In genomic region chr11:11505701-11506100, GRCh38 we compare ENCODE assay signal across 25 cellular contexts.
DNase-seq lines count a peak whose midpoint lies in the region; ATAC-seq and TF ChIP-seq lines count a peak whose summit lies in the region.
"Had no signal": no experiment of that assay in that cellular context is flagged by ENCODE, and none has a peak within 500 bp of the region (broad histone marks: within the 10 kb centered on the region; RNA-seq: fewer than 3 reads in every experiment).

No MANE protein-coding gene starts in this region.

- H3K9me3 Mint-ChIP-seq in nephron progenitor cell, result no peaks in the 10 kb centered on the region
- H3K9me3 Mint-ChIP-seq: CD4-positive, alpha-beta T cell; CD8-positive, alpha-beta T cell had no signal

- TF ChIP-seq CTCF in SK-N-SH (IDR thresholded peaks at IDR 0.05) (no peak), nephron progenitor cell (IDR thresholded peaks at IDR 0.05) (no peak)

- 57% methylated on average over 3 of the region's 3 CpGs for WGBS in SK-N-SH (ENCODE audit: low lambda C conversion rate)

- H3K27me3 Mint-ChIP-seq in nephron progenitor cell (ENCODE audit: low read depth, poor library complexity), result peaks cover 20% of the 10 kb centered on the region

- TF ChIP-seq EP300 in SK-N-SH (IDR thresholded peaks at IDR 0.05; ENCODE audit: borderline replicate concordance in 1 of 2, low read depth in 1 of 2, low read length in 1 of 2), result peak in 1 of 2 experiments; percentile 11; a peak in 1 of 4 replicates

- no peaks in the 10 kb centered on the region for H3K9me2 ChIP-seq in SK-N-SH

- H3F3A ChIP-seq in SK-N-SH (replicated peaks; ENCODE audit: insufficient read depth), result no peaks in the 10 kb centered on the region

- no peaks in the 10 kb centered on the region for H3K36me3 ChIP-seq in SK-N-SH (replicated peaks in 1 of 2; ENCODE audit: control insufficient read depth in 1 of 2, insufficient read depth in 2 of 2, low read length in 1 of 2)
- H3K36me3 ChIP-seq: BLaER1 treated with 17β-estradiol and CSF1 and Interleukin-3, amounts not matched to agents 10 nM and 100 nM had no signal

- CTCF ChIA-PET in SK-N-SH (lab: Yijun Ruan, JAX), result interaction anchor here (0.7 kb wide), 1 partner anchor 674 kb away, joined by 3 read pairs; no protein-coding TSS in a partner anchor

- no peaks in the 10 kb centered on the region for H3K79me2 ChIP-seq in SK-N-SH (ENCODE audit: insufficient read depth)

- H2AFZ ChIP-seq in SK-N-SH (ENCODE audit: low read depth), result no peak overlapping the region

- peaks cover 18% of the 10 kb centered on the region for H3K4me1 Mint-ChIP-seq in nephron progenitor cell
- H3K4me1 Mint-ChIP-seq: B cell had no signal

- H3K9ac ChIP-seq in SK-N-SH, result no peak overlapping the region
- H3K9ac ChIP-seq: BLaER1 treated with 17β-estradiol and CSF1 and Interleukin-3, amounts not matched to agents 10 nM and 100 nM had no signal

- DNase-seq in SK-N-SH, result peak; percentile 48
- peak; percentile 38 for DNase-seq in NCI-H69 (lab: John Stamatoyannopoulos, UW)
- no peak for DNase-seq in nephron progenitor cell
- DNase-seq in left ventricle myocardium superior, result no peak
- no peak for DNase-seq in putamen (ENCODE audit: low spot score)
- DNase-seq: AML-193; Caco-2; Calu3; CD4-positive, alpha-beta T cell; CD8-positive, alpha-beta T cell; DMS 273 treated with DMSO at 0.1 percent for 48 hours; DMS153; DMS53; DMS79; DND-41; EL; GDM1 had no signal

- ATAC-seq in SK-N-SH treated with all-trans-retinoic acid at 6 μM for 48 hours (no peak), GM18867 (IDR thresholded peaks at IDR 0.05; ENCODE audit: unreplicated experiment) (no peak), left ventricle myocardium superior (no peak)
- ATAC-seq: A549; CD8-positive, alpha-beta T cell; GM12878 had no signal

- peaks cover 0 to 37% of the 10 kb centered on the region in 2 experiments; a peak in 2 of 4 replicates for H3K4me1 ChIP-seq in SK-N-SH (ENCODE audit: control insufficient read depth in 1 of 2, insufficient read depth in 2 of 2, low read depth in 1 of 2, low read length in 1 of 2)
- H3K4me1 ChIP-seq: BLaER1 treated with 17β-estradiol and CSF1 and Interleukin-3, amounts not matched to agents 10 nM and 100 nM; Caco-2 had no signal

- H3K4me2 ChIP-seq in SK-N-SH, result no peak overlapping the region
- H3K4me2 ChIP-seq: A549; BLaER1 treated with 17β-estradiol and CSF1 and Interleukin-3, amounts not matched to agents 10 nM and 100 nM had no signal

- H3K4me3 ChIP-seq in SK-N-SH (ENCODE audit: low read depth in 2 of 2, low read length in 1 of 2), result no peak overlapping the region
- H3K4me3 ChIP-seq: A549; BLaER1 treated with 17β-estradiol and CSF1 and Interleukin-3, amounts not matched to agents 10 nM and 100 nM; GM12878 had no signal

- no peaks in the 10 kb centered on the region for H4K20me1 ChIP-seq in SK-N-SH (ENCODE audit: insufficient read depth)
- H4K20me1 ChIP-seq: BLaER1 treated with 17β-estradiol and CSF1 and Interleukin-3, amounts not matched to agents 10 nM and 100 nM had no signal

- H3K4me3 Mint-ChIP-seq in nephron progenitor cell, result no peak overlapping the region
- H3K4me3 Mint-ChIP-seq: B cell; CD4-positive, alpha-beta T cell; CD8-positive, alpha-beta T cell had no signal

- no peaks in the 10 kb centered on the region for H3K9me3 ChIP-seq in SK-N-SH
- H3K9me3 ChIP-seq: A549; BLaER1 treated with 17β-estradiol and CSF1 and Interleukin-3, amounts not matched to agents 10 nM and 100 nM; Caco-2 had no signal

- no peaks in the 10 kb centered on the region for H3K36me3 Mint-ChIP-seq in nephron progenitor cell (ENCODE audit: low read depth)
- H3K36me3 Mint-ChIP-seq: CD8-positive, alpha-beta T cell had no signal

- intact Hi-C loops in left ventricle myocardium superior (cut with micrococcal nuclease), result no loop called here

- H3K27me3 ChIP-seq in SK-N-SH (ENCODE audit: insufficient read depth), result no peaks in the 10 kb centered on the region; the same call in 1 of the 2 replicates
- H3K27me3 ChIP-seq: BLaER1 treated with 17β-estradiol and CSF1 and Interleukin-3, amounts not matched to agents 10 nM and 100 nM had no signal

- H3K27ac ChIP-seq in SK-N-SH (ENCODE audit: low read depth in 2 of 2, low read length in 1 of 2), result peak overlapping the region in 1 of 2 experiments; percentile 36; a peak in 2 of 4 replicates
- H3K27ac ChIP-seq: 22Rv1; A549; BLaER1 treated with 17β-estradiol and CSF1 and Interleukin-3, amounts not matched to agents 10 nM and 100 nM; C4-2B had no signal

- POLR2A ChIA-PET in SK-N-SH (lab: Yijun Ruan, JAX), result no interaction called here

- no peak for TF ChIP-seq RAD21 in SK-N-SH (IDR thresholded peaks at IDR 0.05; ENCODE audit: low read length)

- H3K27ac Mint-ChIP-seq in nephron progenitor cell, result peak overlapping the region; percentile 26
- H3K27ac Mint-ChIP-seq: B cell; CD4-positive, alpha-beta T cell; CD8-positive, alpha-beta T cell had no signal

TF ChIP-seq in SK-N-SH, 30 proteins besides CTCF, POLR2A, EP300 and RAD21:
- TF ChIP-seq TEAD4 (IDR thresholded peaks at IDR 0.05; ENCODE audit: borderline replicate concordance, insufficient read depth) (no peak), GATA2 (CRISPR knock-in tag; IDR thresholded peaks at IDR 0.05) (peak; percentile 85), IRF3 (IDR thresholded peaks at IDR 0.05; ENCODE audit: low read depth, low read length) (no peak), USF1 (IDR thresholded peaks at IDR 0.05; ENCODE audit: borderline replicate concordance, low read depth) (no peak)

TF ChIP-seq in SK-N-SH treated with all-trans-retinoic acid at 6 μM for 48 hours, 23 proteins besides CTCF, POLR2A, EP300 and RAD21 (continues in another document):
- no peak for TF ChIP-seq TCF4 (CRISPR knock-in tag; IDR thresholded peaks at IDR 0.05; ENCODE audit: borderline replicate concordance)
- TF ChIP-seq POU6F1 (CRISPR knock-in tag; IDR thresholded peaks at IDR 0.05; ENCODE audit: borderline replicate concordance, low read depth), result no peak
- no peak for TF ChIP-seq ZNF70 (CRISPR knock-in tag; IDR thresholded peaks at IDR 0.05)
- no peak for TF ChIP-seq TSHZ2 (CRISPR knock-in tag; IDR thresholded peaks at IDR 0.05)
- no peak for TF ChIP-seq RARB (CRISPR knock-in tag; IDR thresholded peaks at IDR 0.05)
- no peak for TF ChIP-seq ZC3H10 (CRISPR knock-in tag; IDR thresholded peaks at IDR 0.05)
- no peak for TF ChIP-seq PATZ1 (CRISPR knock-in tag; IDR thresholded peaks at IDR 0.05; ENCODE audit: borderline replicate concordance)
- no peak for TF ChIP-seq GLIS3 (CRISPR knock-in tag; IDR thresholded peaks at IDR 0.05)
- TF ChIP-seq ARNTL (CRISPR knock-in tag; IDR thresholded peaks at IDR 0.05; ENCODE audit: borderline replicate concordance, low read depth), result no peak

Comparison
In these comparisons a context has a peak if more than half of its experiments do, and no peak if none do; other contexts are left out.
1. DNase-seq: peak in SK-N-SH (single experiment) and NCI-H69 (single experiment); none in nephron progenitor cell (single experiment), left ventricle myocardium superior (single experiment) and putamen (single experiment).